In genomic region chr2:234710066-234710465, GRCh38 we compare ENCODE assay signal across 26 cellular contexts.
"Had no signal": no experiment of that assay in that cellular context is flagged by ENCODE, and none has a peak within 500 bp of the region (broad histone marks: within the 10 kb centered on the region; RNA-seq: fewer than 3 reads in every experiment).

No MANE protein-coding gene starts in this region.

- H3K4me1 ChIP-seq: ascending aorta had no signal

- H3K27ac Mint-ChIP-seq: activated B cell treated with CpG ODN at 0.5 μM for 24 hours; activated CD4-positive, alpha-beta memory T cell treated with anti-CD3 and anti-CD28 coated beads, Interleukin-2, amount 10 ng/mL, durations not matched to agents 7 days and 5 days; activated CD8-positive, alpha-beta memory T cell treated with anti-CD3 and anti-CD28 coated beads, Interleukin-2, amount 10 ng/mL, durations not matched to agents 7 days and 5 days; activated naive CD8-positive, alpha-beta T cell treated with anti-CD3 and anti-CD28 coated beads for 36 hours; T-helper 1 cell treated with Interleukin-12 subunit alpha and Interleukin-12 subunit beta and Interleukin-4 antibody, amounts not matched to agents 30 μg/mL and 1 μg/mL, for 36 hours; T-helper 2 cell treated with Interferon-gamma antibody and Interleukin-4, amounts not matched to agents 5 μg/mL and 100 μg/mL, for 36 hours had no signal

- H3K27me3 ChIP-seq: ascending aorta, SJCRH30 had no signal

- H3K9me3 ChIP-seq: ascending aorta, SJCRH30 had no signal

- H3K36me3 ChIP-seq: ascending aorta, SJCRH30 had no signal

- H3K4me1 Mint-ChIP-seq: activated B cell treated with CpG ODN at 0.5 μM for 24 hours; activated CD4-positive, alpha-beta memory T cell treated with anti-CD3 and anti-CD28 coated beads, Interleukin-2, amount 10 ng/mL, durations not matched to agents 7 days and 5 days; activated CD8-positive, alpha-beta memory T cell treated with anti-CD3 and anti-CD28 coated beads, Interleukin-2, amount 10 ng/mL, durations not matched to agents 7 days and 5 days had no signal

- H3K9me3 Mint-ChIP-seq: activated B cell treated with CpG ODN at 0.5 μM for 24 hours; activated CD4-positive, alpha-beta memory T cell treated with anti-CD3 and anti-CD28 coated beads, Interleukin-2, amount 10 ng/mL, durations not matched to agents 7 days and 5 days; T-helper 1 cell treated with Interleukin-12 subunit alpha and Interleukin-12 subunit beta and Interleukin-4 antibody, amounts not matched to agents 30 μg/mL and 1 μg/mL, for 36 hours; T-helper 2 cell treated with Interferon-gamma antibody and Interleukin-4, amounts not matched to agents 5 μg/mL and 100 μg/mL, for 36 hours had no signal

- H3K4me3 ChIP-seq: ascending aorta, SJCRH30, SK-N-MC had no signal

- H3K4me3 Mint-ChIP-seq: activated B cell treated with CpG ODN at 0.5 μM for 24 hours; activated CD4-positive, alpha-beta memory T cell treated with anti-CD3 and anti-CD28 coated beads, Interleukin-2, amount 10 ng/mL, durations not matched to agents 7 days and 5 days; activated CD8-positive, alpha-beta memory T cell treated with anti-CD3 and anti-CD28 coated beads, Interleukin-2, amount 10 ng/mL, durations not matched to agents 7 days and 5 days; activated naive CD8-positive, alpha-beta T cell treated with anti-CD3 and anti-CD28 coated beads for 36 hours; T-helper 1 cell treated with Interleukin-12 subunit alpha and Interleukin-12 subunit beta and Interleukin-4 antibody, amounts not matched to agents 30 μg/mL and 1 μg/mL, for 36 hours; T-helper 2 cell treated with Interferon-gamma antibody and Interleukin-4, amounts not matched to agents 5 μg/mL and 100 μg/mL, for 36 hours had no signal

- H3K27ac ChIP-seq: ascending aorta, SJCRH30, SK-N-MC had no signal

- ATAC-seq: activated CD8-positive, alpha-beta memory T cell treated with anti-CD3 and anti-CD28 coated beads, Interleukin-2, amount 10 ng/mL, durations not matched to agents 7 days and 5 days; Panc1 had no signal

- DNase-seq: activated B cell treated with CpG ODN at 0.5 μM for 24 hours; activated CD4-positive, alpha-beta memory T cell treated with anti-CD3 and anti-CD28 coated beads, Interleukin-2, amount 10 ng/mL, durations not matched to agents 7 days and 5 days; activated CD4-positive, alpha-beta T cell treated with anti-CD3 and anti-CD28 coated beads for 4 hours; activated CD4-positive, CD25-positive, alpha-beta regulatory T cell treated with anti-CD3 and anti-CD28 coated beads, Interleukin-2, amount 50 U/mL, for 72 hours; activated CD8-positive, alpha-beta memory T cell treated with anti-CD3 and anti-CD28 coated beads for 24 hours; activated CD8-positive, alpha-beta memory T cell treated with anti-CD3 and anti-CD28 coated beads, Interleukin-2, amount 10 ng/mL, durations not matched to agents 7 days and 5 days; activated CD8-positive, alpha-beta memory T cell treated with anti-CD3 and anti-CD28 coated beads, Interleukin-2, amount 50 U/mL, for 48 hours; activated effector memory CD4-positive, alpha-beta T cell treated with Interleukin-2 at 50 U/mL for 16 hours; activated naive CD4-positive, alpha-beta T cell treated with anti-CD3 and anti-CD28 coated beads, Interleukin-2, amount 50 U/mL, for 16 hours; activated naive CD8-positive, alpha-beta T cell treated with anti-CD3 and anti-CD28 coated beads for 36 hours; activated T-cell treated with anti-CD3 and anti-CD28 coated beads, Interleukin-2, amount 50 U/mL, for 48 hours; amygdala; Karpas-422; NCI-H1105; NCI-H1417 treated with DMSO at 0.1 percent for 48 hours; NCI-H187 treated with DMSO at 0.1 percent for 48 hours; NCI-H2081; NCI-H2171 treated with DMSO at 0.1 percent for 48 hours; NCI-H524 treated with DMSO at 0.1 percent for 48 hours; SHP77; SJCRH30 had no signal

- H3K36me3 Mint-ChIP-seq: activated CD8-positive, alpha-beta memory T cell treated with anti-CD3 and anti-CD28 coated beads, Interleukin-2, amount 10 ng/mL, durations not matched to agents 7 days and 5 days; activated naive CD8-positive, alpha-beta T cell treated with anti-CD3 and anti-CD28 coated beads for 36 hours had no signal
